ENCODE assay signal across 14 cellular contexts in the genomic region with DNA sequence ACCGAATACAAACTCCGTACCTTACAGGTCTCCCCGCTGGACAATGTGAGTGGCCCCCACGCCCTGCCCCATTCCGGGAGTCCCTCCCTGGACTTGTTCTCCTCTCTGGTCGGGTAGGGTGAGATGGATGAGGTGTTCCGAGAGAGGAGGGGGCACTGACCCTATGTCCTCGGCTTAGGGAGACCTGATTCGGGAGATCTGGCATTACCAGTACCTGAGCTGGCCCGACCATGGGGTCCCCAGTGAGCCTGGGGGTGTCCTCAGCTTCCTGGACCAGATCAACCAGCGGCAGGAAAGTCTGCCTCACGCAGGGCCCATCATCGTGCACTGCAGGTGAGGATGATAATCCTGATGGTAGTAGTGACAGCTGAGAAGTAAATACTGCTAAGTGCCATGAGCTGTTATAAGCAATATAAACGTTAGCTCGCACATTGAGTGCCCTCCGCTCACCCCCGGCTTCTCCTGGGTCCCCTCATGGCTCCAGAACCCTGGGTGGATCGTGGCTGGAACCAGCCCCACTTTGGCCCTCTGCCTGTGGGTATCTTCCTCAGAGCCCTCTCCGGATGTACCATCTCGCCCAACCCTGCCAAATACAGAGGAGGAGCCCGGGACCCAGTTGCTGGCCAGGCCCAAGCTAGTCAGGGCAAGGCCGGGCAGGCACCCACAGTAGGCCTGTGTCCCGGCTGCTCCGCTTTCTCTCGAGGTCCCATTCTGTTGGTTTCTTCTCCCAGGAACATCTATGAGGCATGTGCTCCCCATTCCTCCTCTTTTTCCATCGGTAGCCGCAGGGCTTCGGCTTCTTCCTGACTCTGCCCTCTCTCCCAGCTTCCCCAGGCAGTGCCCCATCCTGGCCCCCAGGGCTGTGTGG. TPM values are rescaled to one million over a fixed set of nuclear protein-coding genes. Genes with fewer than 3 reads are reported as not detected.
DNase-seq lines count a peak whose midpoint lies in the region; ATAC-seq, FAIRE-seq and TF ChIP-seq lines count a peak whose summit lies in the region.
"Had no signal": no experiment of that assay in that cellular context is flagged by ENCODE, and none has a peak within 500 bp of the region (broad histone marks: within the 10 kb centered on the region; RNA-seq: fewer than 3 reads in every experiment).

No MANE protein-coding gene starts in this region.

- H3K4me3 ChIP-seq in GM12865 (ENCODE audit: low read depth, low read length) (peak overlapping the region; percentile 76), NB4 (ENCODE audit: low read depth, low read length) (peak overlapping the region; percentile 28), colonic mucosa (no peak overlapping the region), sigmoid colon (no peak overlapping the region)
- H3K4me3 ChIP-seq: tibial artery had no signal

- DNase-seq in GM12865 (ENCODE audit: low read depth) = peak; percentile 53
- no peak for DNase-seq in NB4 (ENCODE audit: low read depth)
- no peak for DNase-seq in colonic mucosa
- DNase-seq in sigmoid colon = peak; percentile 63
- DNase-seq in HTR-8/SVneo (ENCODE audit: insufficient read length, low spot score) = no peak
- DNase-seq in stimulated activated CD8-positive, alpha-beta memory T cell treated with anti-CD3 and anti-CD28 coated beads, Interleukin-4, amount 100 ng/mL, for 48 hours = no peak
- DNase-seq: mesenchymal stem cell, NCI-H524 treated with DMSO at 0.1 percent for 48 hours had no signal

- H3K27ac ChIP-seq in colonic mucosa (peak overlapping the region; percentile 95), sigmoid colon (peak overlapping the region in 1 of 4 donors; percentile 50)
- H3K27ac ChIP-seq: KMS-11, tibial artery had no signal

- H3K27me3 ChIP-seq in colonic mucosa = no peaks in the 10 kb centered on the region
- no peaks in the 10 kb centered on the region for H3K27me3 ChIP-seq in sigmoid colon
- H3K27me3 ChIP-seq: tibial artery had no signal

- H3K9me3 ChIP-seq in colonic mucosa (no peaks in the 10 kb centered on the region), sigmoid colon (no peaks in the 10 kb centered on the region)
- H3K9me3 ChIP-seq: tibial artery had no signal

- WGBS in sigmoid colon, 2 donors = 83 to 88% methylated on average over 28 of the region's 28 CpGs

- no peak for TF ChIP-seq CTCF in GM12865 (IDR thresholded peaks at IDR 0.05; ENCODE audit: insufficient read depth, low read depth, low read length, missing control alignments)
- TF ChIP-seq CTCF in NB4 (IDR thresholded peaks at IDR 0.05; ENCODE audit: low read depth, low read length) = no peak
- TF ChIP-seq CTCF in colonic mucosa (IDR thresholded peaks at IDR 0.05) = no peak
- TF ChIP-seq CTCF in sigmoid colon (IDR thresholded peaks at IDR 0.05) = no peak

- ATAC-seq in GM18868 (IDR thresholded peaks at IDR 0.05; ENCODE audit: unreplicated experiment) (no peak), HG03025 (IDR thresholded peaks at IDR 0.05; ENCODE audit: low FRiP score, unreplicated experiment) (no peak)

- H3K36me3 ChIP-seq in colonic mucosa (no peaks in the 10 kb centered on the region), sigmoid colon (no peaks in the 10 kb centered on the region)

- TF ChIP-seq EP300 in sigmoid colon (IDR thresholded peaks at IDR 0.05) = no peak

- FAIRE-seq in HTR-8/SVneo (lab: Jason Lieb, UNC) = no peak
- FAIRE-seq: TTC549 had no signal

- TF ChIP-seq POLR2A in NB4 (IDR thresholded peaks at IDR 0.05; ENCODE audit: extremely low read depth, insufficient read length) = no peak
- TF ChIP-seq POLR2A in sigmoid colon (IDR thresholded peaks at IDR 0.05) = no peak

- intact Hi-C loops in colonic mucosa (cut with DNase I) (no loop called here), sigmoid colon (cut with DNase I) (no loop called here)

- H3K4me1 ChIP-seq in colonic mucosa (peaks cover 10% of the 10 kb centered on the region), sigmoid colon (peaks cover 0 to 36% (median 26%) of the 10 kb centered on the region in 4 donors)

- H3K9ac ChIP-seq in colonic mucosa (ENCODE audit: low read depth in 2 of 2, low read length in 2 of 2) = peak overlapping the region in 1 of 2 donors; percentile 59
- H3K9ac ChIP-seq: KMS-11 had no signal

RNA-seq across cellular contexts. Expression of gene PTPN6, which starts 6.8 kb away (rescaled TPM):
- total RNA-seq in colonic mucosa (10 to 100 TPM; 44.8 to 48.1 TPM), sigmoid colon (10 to 100 TPM in 3 of 4 donors, 1 to 10 TPM in 1; 5.3 to 13.6 (median 11.8) TPM)
- 10 to 100 TPM; 42.1 to 92.4 (median 67.3) TPM for polyA plus RNA-seq in sigmoid colon
- total RNA-seq: fibroblast of lung had no signal

RNA-seq across cellular contexts. Expression of gene PHB2, which starts 12.5 kb away (rescaled TPM):
- total RNA-seq in colonic mucosa = 100 to 1,000 TPM; 233 to 323 TPM
- total RNA-seq in sigmoid colon = 100 to 1,000 TPM; 211 to 327 (median 285) TPM
- 100 to 1,000 TPM; 180 to 283 (median 184) TPM for polyA plus RNA-seq in sigmoid colon

RNA-seq across cellular contexts. Expression of gene EMG1, which starts 12.7 kb away (rescaled TPM):
- total RNA-seq in colonic mucosa = 10 to 100 TPM; 27.2 to 62.3 TPM
- total RNA-seq in sigmoid colon = 10 to 100 TPM; 18.8 to 32.3 (median 22.7) TPM
- 10 to 100 TPM; 19.2 to 33.0 (median 21.3) TPM for polyA plus RNA-seq in sigmoid colon

RNA-seq across cellular contexts. Expression of gene C12orf57, which starts 14.2 kb away (rescaled TPM):
- total RNA-seq in colonic mucosa (100 to 1,000 TPM; 114 to 206 TPM), sigmoid colon (100 to 1,000 TPM; 465 to 697 (median 652) TPM)
- polyA plus RNA-seq in sigmoid colon = 100 to 1,000 TPM; 305 to 810 (median 418) TPM

RNA-seq across cellular contexts. Expression of gene RNU7-1, which starts 14.4 kb away (rescaled TPM):
- total RNA-seq in colonic mucosa = not detected
- total RNA-seq in sigmoid colon = not detected
- not detected for polyA plus RNA-seq in sigmoid colon
- total RNA-seq: fibroblast of lung had no signal
- polyA plus RNA-seq: fibroblast of lung had no signal

Comparison
In these comparisons a context has a peak if more than half of its experiments do, and no peak if none do; other contexts are left out.
1. DNase-seq: peak in GM12865 (single experiment) and sigmoid colon (single experiment); none in NB4 (single experiment), colonic mucosa (single experiment), HTR-8/SVneo (single experiment) and stimulated activated CD8-positive, alpha-beta memory T cell treated with anti-CD3 and anti-CD28 coated beads, Interleukin-4, amount 100 ng/mL, for 48 hours (single experiment).
2. H3K4me3 ChIP-seq: peak in GM12865 (single experiment) and NB4 (single experiment); none in colonic mucosa (single experiment) and sigmoid colon (0 of 4).